8 cellular contexts compared by ENCODE assay signal in genomic region chr22:46803031-46803880, GRCh38. TPM values are rescaled to one million over a fixed set of nuclear protein-coding genes. Genes with fewer than 3 reads are reported as not detected.
DNase-seq lines count a peak whose midpoint lies in the region; ATAC-seq lines count a peak whose summit lies in the region.

No MANE protein-coding gene starts in this region.

- H3K36me3 Mint-ChIP-seq in CD4-positive, alpha-beta memory T cell = peaks cover 46 to 63% of the 10 kb centered on the region in 2 donors
- peaks cover 44% of the 10 kb centered on the region for H3K36me3 Mint-ChIP-seq in T-helper 2 cell treated with Interferon-gamma antibody and Interleukin-4, amounts not matched to agents 5 μg/mL and 100 μg/mL, for 36 hours (ENCODE audit: low read depth)

- CTCF ChIA-PET in CD4-positive, alpha-beta memory T cell (lab: Charles Lee; ENCODE audit: partially characterized antibody) = interaction anchor here (0.7 to 11.2 kb wide), 34 partner anchors 8 to 242 kb away, joined by 3 to 233 read pairs (median 6); partner anchors contain the start of gene TBC1D22A

- peaks cover 30% of the 10 kb centered on the region for H3K36me3 ChIP-seq in CD4-positive, alpha-beta memory T cell (ENCODE audit: insufficient read depth, low read length)
- H3K36me3 ChIP-seq in adipocyte (ENCODE audit: control insufficient read depth, insufficient read depth, low read length, severe bottlenecking) (peaks cover 27% of the 10 kb centered on the region), iPS-15b (ENCODE audit: control insufficient read depth, insufficient read depth, low read length) (peaks cover 25% of the 10 kb centered on the region)

- H3K4me3 ChIP-seq in CD4-positive, alpha-beta memory T cell (ENCODE audit: low read length in 2 of 2) = no peak overlapping the region
- H3K4me3 ChIP-seq in adipocyte (ENCODE audit: low read length) = no peak overlapping the region
- no peak overlapping the region for H3K4me3 ChIP-seq in iPS-15b (ENCODE audit: low read depth, low read length)

- POLR2A ChIA-PET in CD4-positive, alpha-beta memory T cell (lab: Charles Lee; ENCODE audit: partially characterized antibody) = interaction anchor here (0.8 to 3.4 kb wide), 10 partner anchors 11 to 240 kb away, joined by 3 to 21 read pairs (median 6); partner anchors contain the start of genes CERK and TBC1D22A

- intact Hi-C loops in CD4-positive, alpha-beta memory T cell (cut with micrococcal nuclease) = loop anchor here (1.0 kb wide), 2 partner anchors 44 to 65 kb away; partner anchors contain the start of gene CERK

- no peaks in the 10 kb centered on the region for H3K9me3 ChIP-seq in CD4-positive, alpha-beta memory T cell (ENCODE audit: control insufficient read depth in 1 of 2, low read length in 2 of 2)
- H3K9me3 ChIP-seq in adipocyte (ENCODE audit: control insufficient read depth, low read length) (no peaks in the 10 kb centered on the region), iPS-15b (ENCODE audit: control insufficient read depth, insufficient read depth, low read length) (no peaks in the 10 kb centered on the region)

- H3K4me1 ChIP-seq in CD4-positive, alpha-beta memory T cell (ENCODE audit: insufficient read depth, low read length) = peaks cover 20% of the 10 kb centered on the region
- H3K4me1 ChIP-seq in adipocyte (ENCODE audit: control insufficient read depth, insufficient read depth, low read length) (peaks cover 8% of the 10 kb centered on the region), iPS-15b (ENCODE audit: control insufficient read depth, insufficient read depth, low read length) (peaks cover 8% of the 10 kb centered on the region)

- ATAC-seq in HG03066 (IDR thresholded peaks at IDR 0.05; ENCODE audit: low read depth, unreplicated experiment) = peak; percentile 54
- ATAC-seq in GM19328 (IDR thresholded peaks at IDR 0.05; ENCODE audit: unreplicated experiment) = no peak

- H3K4me1 Mint-ChIP-seq in CD4-positive, alpha-beta memory T cell = peaks cover 26 to 65% (median 42%) of the 10 kb centered on the region in 4 donors
- H3K4me1 Mint-ChIP-seq in T-helper 2 cell treated with Interferon-gamma antibody and Interleukin-4, amounts not matched to agents 5 μg/mL and 100 μg/mL, for 36 hours (ENCODE audit: low read depth) = peaks cover 29% of the 10 kb centered on the region

- H3K9ac ChIP-seq in adipocyte (ENCODE audit: low read length) = no peak overlapping the region
- peak overlapping the region; percentile 10 for H3K9ac ChIP-seq in iPS-15b (ENCODE audit: low read depth, low read length)

- H3K27me3 Mint-ChIP-seq in CD4-positive, alpha-beta memory T cell = no peaks in the 10 kb centered on the region
- no peaks in the 10 kb centered on the region for H3K27me3 Mint-ChIP-seq in T-helper 2 cell treated with Interferon-gamma antibody and Interleukin-4, amounts not matched to agents 5 μg/mL and 100 μg/mL, for 36 hours (ENCODE audit: low read depth)

- peak; percentile 68 to 74 (median 68) for DNase-seq in CD4-positive, alpha-beta memory T cell
- DNase-seq in T-helper 2 cell treated with Interferon-gamma antibody and Interleukin-4, amounts not matched to agents 5 μg/mL and 100 μg/mL, for 36 hours (ENCODE audit: low spot score) = peak; percentile 47
- DNase-seq in adipocyte (ENCODE audit: low read depth) (peak; percentile 32), SKM-1 (lab: John Stamatoyannopoulos, UW; ENCODE audit: unreplicated experiment) (no peak)
- peak; percentile 69 for DNase-seq in stimulated activated CD4-positive, alpha-beta T cell treated with anti-CD3 and anti-CD28 coated beads, Interleukin-4, amount 100 ng/mL, for 24 hours

- H3K4me3 Mint-ChIP-seq in CD4-positive, alpha-beta memory T cell = peak overlapping the region in 4 of 8 donors; percentile 36 to 55 (median 41)
- peak overlapping the region; percentile 35 for H3K4me3 Mint-ChIP-seq in T-helper 2 cell treated with Interferon-gamma antibody and Interleukin-4, amounts not matched to agents 5 μg/mL and 100 μg/mL, for 36 hours

- peak overlapping the region; percentile 14 for H3K27ac ChIP-seq in CD4-positive, alpha-beta memory T cell (ENCODE audit: low read depth, low read length)

- peak overlapping the region; percentile 41 to 93 (median 82) for H3K27ac Mint-ChIP-seq in CD4-positive, alpha-beta memory T cell
- peak overlapping the region; percentile 66 for H3K27ac Mint-ChIP-seq in T-helper 2 cell treated with Interferon-gamma antibody and Interleukin-4, amounts not matched to agents 5 μg/mL and 100 μg/mL, for 36 hours

- H3K27me3 ChIP-seq in CD4-positive, alpha-beta memory T cell (ENCODE audit: insufficient read depth, low read length) = no peaks in the 10 kb centered on the region
- H3K27me3 ChIP-seq in adipocyte (replicated peaks; ENCODE audit: control insufficient read depth, insufficient read depth, low read length) (no peaks in the 10 kb centered on the region), iPS-15b (ENCODE audit: control insufficient read depth, insufficient read depth, low read length) (no peaks in the 10 kb centered on the region)

- no peaks in the 10 kb centered on the region for H3K9me3 Mint-ChIP-seq in CD4-positive, alpha-beta memory T cell
- no peaks in the 10 kb centered on the region for H3K9me3 Mint-ChIP-seq in T-helper 2 cell treated with Interferon-gamma antibody and Interleukin-4, amounts not matched to agents 5 μg/mL and 100 μg/mL, for 36 hours

RNA-seq across cellular contexts. Expression of gene TBC1D22A, which starts 40.8 kb away (rescaled TPM):
- 10 to 100 TPM; 49.0 to 49.2 TPM for total RNA-seq in CD4-positive, alpha-beta memory T cell
- 10 to 100 TPM; 20.6 to 24.4 TPM for polyA plus RNA-seq in CD4-positive, alpha-beta memory T cell
